In genomic region chr16:89581861-89582563, GRCh38 we compare ENCODE assay signal across 1 cellular context.
TF ChIP-seq lines count a peak whose summit lies in the region.

No MANE protein-coding gene starts in this region.

TF ChIP-seq in HepG2, 621 proteins besides CTCF, POLR2A, EP300 and RAD21 (continued from another document):
- TF ChIP-seq ZNF124 (CRISPR knock-in tag; IDR thresholded peaks at IDR 0.05) = no peak
- TF ChIP-seq FOXA3 (CRISPR knock-in tag; IDR thresholded peaks at IDR 0.05) = peak; percentile 35; the same call in 1 of the 2 replicates
- 0 out of 2 replicates have a peak, but pooled peaks have one; percentile 8 for TF ChIP-seq CEBPB (IDR thresholded peaks at IDR 0.05; ENCODE audit: borderline replicate concordance, low read depth, low read length)
- TF ChIP-seq KMT2B (CRISPR knock-in tag; IDR thresholded peaks at IDR 0.05) = no peak
- no peak for TF ChIP-seq CEBPZ (IDR thresholded peaks at IDR 0.05; ENCODE audit: low read length)
- no peak for TF ChIP-seq DBP (CRISPR knock-in tag; IDR thresholded peaks at IDR 0.05; ENCODE audit: not compliant biosample characterization)
- peak; percentile 95 for TF ChIP-seq NR2C2 (CRISPR knock-in tag; IDR thresholded peaks at IDR 0.05; ENCODE audit: borderline replicate concordance)
- no peak for TF ChIP-seq CENPX (CRISPR knock-in tag; IDR thresholded peaks at IDR 0.05)
- TF ChIP-seq HOXA3 (CRISPR knock-in tag; IDR thresholded peaks at IDR 0.05) = no peak; the same call in 1 of the 2 replicates
